ENCODE assay signal across 19 cellular contexts in the genomic region with DNA sequence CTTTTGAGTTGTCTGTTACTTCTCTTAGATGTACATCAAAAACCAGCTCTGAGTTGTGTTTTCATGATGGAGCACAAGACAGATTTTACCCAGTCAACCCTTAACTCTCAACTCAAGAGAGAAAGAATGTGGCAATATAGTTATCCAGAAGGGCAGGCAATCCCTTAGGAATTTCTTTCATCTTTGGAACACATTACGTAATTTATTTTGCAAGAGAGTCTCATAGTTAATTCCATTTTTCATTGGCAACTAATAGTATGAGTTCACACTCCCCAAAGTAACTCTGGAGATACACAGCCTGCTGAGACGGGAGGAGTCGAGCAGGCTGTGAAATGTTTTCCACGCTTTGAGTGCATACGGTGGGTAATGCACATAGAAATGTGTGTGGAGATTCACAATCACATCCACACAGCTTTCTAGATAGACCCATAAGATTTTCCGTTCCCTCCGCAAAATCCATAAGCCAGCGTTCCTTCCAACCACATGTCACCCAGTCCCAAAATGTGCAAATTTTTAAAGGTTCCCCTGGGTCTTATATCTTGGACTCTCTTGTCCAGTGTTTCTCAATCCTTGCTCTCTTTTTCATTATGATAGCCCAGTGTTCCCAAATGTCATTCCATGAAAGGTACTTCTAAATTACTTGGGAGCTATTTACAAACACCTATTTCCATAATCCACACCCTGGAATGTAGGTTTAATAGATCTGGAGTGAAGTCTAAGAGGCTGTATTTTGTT. TPM values are rescaled to one million over a fixed set of nuclear protein-coding genes. Genes with fewer than 3 reads are reported as not detected.
A peak's percentile ranks its signal among the peaks of the same experiment; 100 is the strongest.
DNase-seq lines count a peak whose midpoint lies in the region; ATAC-seq and TF ChIP-seq lines count a peak whose summit lies in the region.
"Had no signal": no experiment of that assay in that cellular context is flagged by ENCODE, and none has a peak within 500 bp of the region (broad histone marks: within the 10 kb centered on the region; RNA-seq: fewer than 3 reads in every experiment).

No MANE protein-coding gene starts in this region.

- no peak overlapping the region for H3K4me2 ChIP-seq in fibroblast of lung (ENCODE audit: extremely low read depth, insufficient read depth, low read length)

- H3K27ac ChIP-seq in fibroblast of lung (ENCODE audit: insufficient read depth, low read length), result no peak overlapping the region
- H3K27ac ChIP-seq in vagina, result peak overlapping the region; percentile 50
- no peak overlapping the region for H3K27ac ChIP-seq in RWPE1
- H3K27ac ChIP-seq in colonic mucosa, result no peak overlapping the region

- no peak overlapping the region for H3K9ac ChIP-seq in fibroblast of lung (ENCODE audit: insufficient read depth, low read length)
- H3K9ac ChIP-seq in colonic mucosa (ENCODE audit: low read depth in 2 of 2, low read length in 2 of 2), result no peak overlapping the region

- H3K79me2 ChIP-seq in fibroblast of lung (ENCODE audit: control insufficient read depth, insufficient read depth, low read length), result no peaks in the 10 kb centered on the region

- no peak overlapping the region for H3K27ac Mint-ChIP-seq in activated CD4-positive, alpha-beta T cell treated with anti-CD3 and anti-CD28 coated beads, Interleukin-2, amount 10 ng/mL, durations not matched to agents 7 days and 5 days
- H3K27ac Mint-ChIP-seq: activated B cell treated with CpG ODN at 0.5 μM for 24 hours; activated naive CD8-positive, alpha-beta T cell; CD8-positive, alpha-beta T cell; nephron had no signal

- no peaks in the 10 kb centered on the region for H3K36me3 Mint-ChIP-seq in activated CD4-positive, alpha-beta T cell treated with anti-CD3 and anti-CD28 coated beads, Interleukin-2, amount 10 ng/mL, durations not matched to agents 7 days and 5 days (ENCODE audit: low read depth)

- CTCF ChIA-PET in RWPE1 (lab: Yijun Ruan, JAX), result interaction anchor here (1.4 kb wide), 1 partner anchor 27 kb away, joined by 4 read pairs; no protein-coding TSS in a partner anchor
- CTCF ChIA-PET in activated CD4-positive, alpha-beta T cell treated with anti-CD3 and anti-CD28 coated beads, Interleukin-2, amount 10 ng/mL, durations not matched to agents 7 days and 5 days (lab: Charles Lee), result no interaction called here

- H3K4me1 Mint-ChIP-seq in activated CD4-positive, alpha-beta T cell treated with anti-CD3 and anti-CD28 coated beads, Interleukin-2, amount 10 ng/mL, durations not matched to agents 7 days and 5 days, result no peaks in the 10 kb centered on the region
- H3K4me1 Mint-ChIP-seq: activated B cell treated with CpG ODN at 0.5 μM for 24 hours had no signal

- no peak overlapping the region for H3K4me3 ChIP-seq in fibroblast of lung (replicated peaks in 1 of 4; ENCODE audit: control extremely low read depth in 1 of 4, insufficient read depth in 1 of 4, low read depth in 3 of 4, low read length in 4 of 4)
- no peak overlapping the region for H3K4me3 ChIP-seq in vagina
- no peak overlapping the region for H3K4me3 ChIP-seq in colonic mucosa

- H3K9me3 ChIP-seq in fibroblast of lung (ENCODE audit: control insufficient read depth, insufficient read depth, low read depth, low read length) (no peaks in the 10 kb centered on the region), vagina (no peaks in the 10 kb centered on the region), colonic mucosa (no peaks in the 10 kb centered on the region)

- H3K4me1 ChIP-seq in fibroblast of lung (ENCODE audit: control insufficient read depth, extremely low read depth, insufficient read depth, low read length), result peaks cover 6% of the 10 kb centered on the region
- peaks cover 11% of the 10 kb centered on the region for H3K4me1 ChIP-seq in vagina
- peaks cover 7% of the 10 kb centered on the region for H3K4me1 ChIP-seq in colonic mucosa

- peak; percentile 88 for ATAC-seq in Right ventricle myocardium inferior
- ATAC-seq: CD8-positive, alpha-beta T cell; PC-3; stimulated activated naive CD8-positive, alpha-beta T cell treated with anti-CD3 and anti-CD28 coated beads, Interleukin-15, Interleukin-2, amounts not matched to agents 100 U/mL and 50 U/mL, for 24 hours had no signal

- no peak overlapping the region for H3K4me3 Mint-ChIP-seq in activated CD4-positive, alpha-beta T cell treated with anti-CD3 and anti-CD28 coated beads, Interleukin-2, amount 10 ng/mL, durations not matched to agents 7 days and 5 days
- H3K4me3 Mint-ChIP-seq: activated B cell treated with CpG ODN at 0.5 μM for 24 hours; activated naive CD8-positive, alpha-beta T cell; CD8-positive, alpha-beta T cell; nephron had no signal

- DNase-seq in Right ventricle myocardium inferior (ENCODE audit: missing footprints) (no peak), cardiac septum (ENCODE audit: low spot score) (no peak), fibroblast of lung (ENCODE audit: low read depth in 2 of 2) (peak; percentile 67 to 74), mesenteric fat pad (ENCODE audit: low spot score) (peak; percentile 6), vagina (ENCODE audit: extremely low spot score in 2 of 2) (no peak), RWPE1 (ENCODE audit: low spot score) (no peak), colonic mucosa (no peak)
- DNase-seq in activated CD4-positive, alpha-beta T cell treated with anti-CD3 and anti-CD28 coated beads, Interleukin-2, amount 10 ng/mL, durations not matched to agents 7 days and 5 days, result no peak
- DNase-seq: 8988T; activated B cell treated with CpG ODN at 0.5 μM for 24 hours; CD8-positive, alpha-beta T cell; GF-D8; KG1; NCI-H146; NCI-H524 treated with DMSO at 0.1 percent for 48 hours; PC-3; stimulated activated naive CD8-positive, alpha-beta T cell treated with anti-CD3 and anti-CD28 coated beads, Interleukin-15, Interleukin-2, amounts not matched to agents 100 U/mL and 50 U/mL, for 24 hours had no signal

- H2AFZ ChIP-seq in fibroblast of lung (ENCODE audit: low read length), result no peak overlapping the region

- POLR2A ChIA-PET in RWPE1 (lab: Yijun Ruan, JAX; ENCODE audit: low non-redundant PET), result no interaction called here
- POLR2A ChIA-PET in activated CD4-positive, alpha-beta T cell treated with anti-CD3 and anti-CD28 coated beads, Interleukin-2, amount 10 ng/mL, durations not matched to agents 7 days and 5 days (lab: Charles Lee), result no interaction called here

- no peaks in the 10 kb centered on the region for H3K27me3 Mint-ChIP-seq in activated CD4-positive, alpha-beta T cell treated with anti-CD3 and anti-CD28 coated beads, Interleukin-2, amount 10 ng/mL, durations not matched to agents 7 days and 5 days
- H3K27me3 Mint-ChIP-seq: activated B cell treated with CpG ODN at 0.5 μM for 24 hours; activated naive CD8-positive, alpha-beta T cell had no signal

- intact Hi-C loops in Right ventricle myocardium inferior (cut with DNase I), result no loop called here
- intact Hi-C loops in cardiac septum (cut with DNase I), result no loop called here
- intact Hi-C loops in vagina (cut with DNase I), result no loop called here
- intact Hi-C loops in colonic mucosa (cut with DNase I), result no loop called here

- H3K36me3 ChIP-seq in fibroblast of lung (ENCODE audit: control insufficient read depth, insufficient read depth, low read length) (no peaks in the 10 kb centered on the region), vagina (no peaks in the 10 kb centered on the region), colonic mucosa (no peaks in the 10 kb centered on the region)

- no peak for TF ChIP-seq POLR2A in vagina (IDR thresholded peaks at IDR 0.05)

- TF ChIP-seq CTCF in fibroblast of lung (conservative IDR thresholded peaks at IDR 0.05 in 1 of 2, IDR thresholded peaks at IDR 0.05 in 1 of 2; ENCODE audit: low read depth in 1 of 2, low read length in 2 of 2) (no peak), vagina (IDR thresholded peaks at IDR 0.05) (no peak), RWPE1 (conservative IDR thresholded peaks at IDR 0.05; ENCODE audit: low read depth) (no peak), colonic mucosa (IDR thresholded peaks at IDR 0.05) (no peak)

- H3K27me3 ChIP-seq in fibroblast of lung (ENCODE audit: control insufficient read depth, insufficient read depth, low read length) (no peaks in the 10 kb centered on the region), vagina (no peaks in the 10 kb centered on the region), colonic mucosa (no peaks in the 10 kb centered on the region)

- H4K20me1 ChIP-seq in fibroblast of lung (ENCODE audit: control insufficient read depth, extremely low read depth, insufficient read depth, low read length), result no peaks in the 10 kb centered on the region

- H3K9me3 Mint-ChIP-seq in activated CD4-positive, alpha-beta T cell treated with anti-CD3 and anti-CD28 coated beads, Interleukin-2, amount 10 ng/mL, durations not matched to agents 7 days and 5 days, result no peaks in the 10 kb centered on the region
- H3K9me3 Mint-ChIP-seq: activated B cell treated with CpG ODN at 0.5 μM for 24 hours; CD8-positive, alpha-beta T cell; nephron had no signal

RNA-seq across cellular contexts. Expression of gene CDRT4, which starts 8.4 kb away (rescaled TPM):
- total RNA-seq in Right ventricle myocardium inferior, result 1.8 TPM
- total RNA-seq in cardiac septum, result 1.8 TPM
- total RNA-seq in fibroblast of lung, result 0.77 and 2.3 TPM in 2 replicates
- polyA plus RNA-seq in fibroblast of lung, result 0.19 and 0.49 TPM in 2 replicates
- 0.56 TPM in 1 of 2 replicates, not detected in the other for polyA plus RNA-seq in fibroblast of lung (2012)
- polyA minus RNA-seq in fibroblast of lung (ENCODE audit: low replicate concordance), result 4.2 and 4.9 TPM in 2 replicates
- total RNA-seq in mesenteric fat pad, result 2.8 TPM
- total RNA-seq in vagina, result 4.2 TPM
- total RNA-seq in activated CD4-positive, alpha-beta T cell treated with anti-CD3 and anti-CD28 coated beads, Interleukin-2, amount 10 ng/mL, durations not matched to agents 7 days and 5 days, result 1 to 10 TPM; 1.5 to 2.7 TPM
- 1 to 10 TPM; 3.8 to 5.3 TPM for total RNA-seq in colonic mucosa

Comparison
In these comparisons a context has a peak if more than half of its experiments do, and no peak if none do; other contexts are left out.
1. DNase-seq: peak in fibroblast of lung (2 of 2) and mesenteric fat pad (single experiment); none in Right ventricle myocardium inferior (single experiment), cardiac septum (single experiment), vagina (0 of 2), RWPE1 (single experiment), activated CD4-positive, alpha-beta T cell treated with anti-CD3 and anti-CD28 coated beads, Interleukin-2, amount 10 ng/mL, durations not matched to agents 7 days and 5 days (single experiment) and colonic mucosa (single experiment).